ENCODE assay signal across 9 cellular contexts in genomic region chr6:26422329-26422728, GRCh38. TPM values are rescaled to one million over a fixed set of nuclear protein-coding genes. Genes with fewer than 3 reads are reported as not detected.
DNase-seq lines count a peak whose midpoint lies in the region; ATAC-seq, FAIRE-seq and TF ChIP-seq lines count a peak whose summit lies in the region.
"Had no signal": no experiment of that assay in that cellular context is flagged by ENCODE, and none has a peak within 500 bp of the region (broad histone marks: within the 10 kb centered on the region; RNA-seq: fewer than 3 reads in every experiment).

No MANE protein-coding gene starts in this region.

- H3K36me3 Mint-ChIP-seq in Caco-2 (ENCODE audit: insufficient read depth, unreplicated experiment) = peaks cover 2% of the 10 kb centered on the region

- BruUV-seq in Caco-2 (replicated peaks; lab: Mats Ljungman, UMichigan) = no TSS peak

- H3K4me3 Mint-ChIP-seq in Caco-2 (ENCODE audit: unreplicated experiment) = no peak overlapping the region

- no peaks in the 10 kb centered on the region for H3K36me3 ChIP-seq in Caco-2 (ENCODE audit: control insufficient read depth, insufficient read depth, low read length)
- H3K36me3 ChIP-seq in adipocyte (ENCODE audit: control insufficient read depth, insufficient read depth, low read length, severe bottlenecking) = peaks cover 10% of the 10 kb centered on the region
- H3K36me3 ChIP-seq in osteoblast (ENCODE audit: insufficient read depth, low read length) = peaks cover 15% of the 10 kb centered on the region

- H3K4me1 Mint-ChIP-seq in Caco-2 (ENCODE audit: low read depth, unreplicated experiment) = no peaks in the 10 kb centered on the region

- peak overlapping the region; percentile 97 for H3K9ac ChIP-seq in adipocyte (ENCODE audit: low read length)

- H2AFZ ChIP-seq in osteoblast (ENCODE audit: low read length) = no peak overlapping the region

- H3K9me3 Mint-ChIP-seq in Caco-2 (ENCODE audit: unreplicated experiment) = peaks cover 5% of the 10 kb centered on the region

- H3K27me3 ChIP-seq in Caco-2 (replicated peaks; ENCODE audit: control insufficient read depth, insufficient read depth, low read length) (no peaks in the 10 kb centered on the region), adipocyte (replicated peaks; ENCODE audit: control insufficient read depth, insufficient read depth, low read length) (no peaks in the 10 kb centered on the region), osteoblast (ENCODE audit: insufficient read depth, low read length) (no peaks in the 10 kb centered on the region)

- peaks cover 33% of the 10 kb centered on the region for H3K79me2 ChIP-seq in osteoblast (ENCODE audit: insufficient read depth, low read length)

- no peak for TF ChIP-seq CTCF in Caco-2 (IDR thresholded peaks at IDR 0.05; ENCODE audit: insufficient read depth in 1 of 2, low read depth in 1 of 2, low read length in 1 of 2, severe bottlenecking in 1 of 2, unreplicated experiment in 1 of 2)
- TF ChIP-seq CTCF in osteoblast (IDR thresholded peaks at IDR 0.05; ENCODE audit: extremely low read depth, low read depth, low read length) = no peak

- peaks cover 11% of the 10 kb centered on the region for H3K9me3 ChIP-seq in Caco-2
- no peaks in the 10 kb centered on the region for H3K9me3 ChIP-seq in adipocyte (ENCODE audit: control insufficient read depth, low read length)
- no peaks in the 10 kb centered on the region for H3K9me3 ChIP-seq in osteoblast (ENCODE audit: low read depth, low read length)

- intact Hi-C loops in Caco-2 (cut with micrococcal nuclease; ENCODE audit: unreplicated experiment) = no loop called here

- no peak for ATAC-seq in GM19395 (IDR thresholded peaks at IDR 0.05; ENCODE audit: unreplicated experiment)
- no peak for ATAC-seq in HG02759 (IDR thresholded peaks at IDR 0.05; ENCODE audit: unreplicated experiment)

- H3K4me1 ChIP-seq in Caco-2 = 0 out of 2 replicates have a peak, but pooled peaks cover 4% of the 10 kb centered on the region
- H3K4me1 ChIP-seq in adipocyte (ENCODE audit: control insufficient read depth, insufficient read depth, low read length) = peaks cover 23% of the 10 kb centered on the region
- peaks cover 20% of the 10 kb centered on the region for H3K4me1 ChIP-seq in osteoblast (ENCODE audit: insufficient read depth, low read length)

- CTCF ChIA-PET in Caco-2 (lab: Charles Lee) = no interaction called here

- POLR2A ChIA-PET in Caco-2 (lab: Charles Lee) = no interaction called here

- DNase-seq in Caco-2 = no peak
- no peak for DNase-seq in adipocyte (ENCODE audit: low read depth)
- DNase-seq in osteoblast (ENCODE audit: insufficient read length, low spot score, missing footprints) = no peak
- no peak for DNase-seq in GM12891 (ENCODE audit: insufficient read length, low spot score)
- DNase-seq: naive B cell, NCI-H2227 treated with DMSO at 0.1 percent for 48 hours had no signal

- H3K27ac Mint-ChIP-seq in Caco-2 (ENCODE audit: unreplicated experiment) = no peak overlapping the region
- H3K27ac Mint-ChIP-seq: T-helper 1 cell treated with Interleukin-12 subunit alpha and Interleukin-12 subunit beta and Interleukin-4 antibody, amounts not matched to agents 30 μg/mL and 1 μg/mL, for 36 hours had no signal

- H3K27ac ChIP-seq in osteoblast (ENCODE audit: low read depth, low read length) = no peak overlapping the region

- no peaks in the 10 kb centered on the region for H4K20me1 ChIP-seq in osteoblast (ENCODE audit: insufficient read depth, low read length)

- TF ChIP-seq POLR2A in GM12891 (IDR thresholded peaks at IDR 0.05; ENCODE audit: low read depth, low read length) = no peak

- peak overlapping the region; percentile 87 for H3K4me2 ChIP-seq in osteoblast (ENCODE audit: insufficient read depth, low read length)

- no peak for FAIRE-seq in GM12891 (lab: Jason Lieb, UNC)

- H3K4me3 ChIP-seq in Caco-2 (ENCODE audit: low read depth, low read length) (peak overlapping the region; percentile 52), adipocyte (ENCODE audit: low read length) (peak overlapping the region; percentile 98), osteoblast (ENCODE audit: insufficient read depth, low read length) (peak overlapping the region; percentile 89)

- H3K27me3 Mint-ChIP-seq in Caco-2 (ENCODE audit: insufficient read depth, unreplicated experiment) = no peaks in the 10 kb centered on the region
- H3K27me3 Mint-ChIP-seq: naive B cell had no signal

TF ChIP-seq in GM12891, 5 proteins besides CTCF, POLR2A, EP300 and RAD21:
- TF ChIP-seq TAF1 (IDR thresholded peaks at IDR 0.05; ENCODE audit: low read depth, low read length) (no peak), POLR2AphosphoS5 (IDR thresholded peaks at IDR 0.05; ENCODE audit: low read depth, low read length) (no peak), SPI1 (IDR thresholded peaks at IDR 0.05; ENCODE audit: low read depth, low read length) (no peak)

RNA-seq across cellular contexts. Expression of gene BTN3A3, which starts 18.0 kb away (rescaled TPM):
- total RNA-seq in Caco-2 (2022) = 0.32 and 0.98 TPM in 2 replicates
- total RNA-seq in osteoblast = 21.5 and 21.7 TPM in 2 replicates
- polyA plus RNA-seq in GM12891 (2012; ENCODE audit: low read depth, missing spikeins) = 19.5 TPM

RNA-seq across cellular contexts. Expression of gene BTN3A1, which starts 20.3 kb away (rescaled TPM):
- 2.0 and 2.6 TPM in 2 replicates for total RNA-seq in Caco-2 (2022)
- 25.3 and 26.2 TPM in 2 replicates for total RNA-seq in osteoblast
- polyA plus RNA-seq in GM12891 (2012; ENCODE audit: low read depth, missing spikeins) = 12.5 TPM

RNA-seq across cellular contexts. Expression of gene BTN2A1, which starts 35.4 kb away (rescaled TPM):
- total RNA-seq in Caco-2 (2022) (13.9 and 15.0 TPM in 2 replicates), osteoblast (10.5 and 11.5 TPM in 2 replicates)
- 13.8 TPM for polyA plus RNA-seq in GM12891 (2012; ENCODE audit: low read depth, missing spikeins)

RNA-seq across cellular contexts. Expression of gene BTN2A2, which starts 39.4 kb away (rescaled TPM):
- 7.1 and 9.8 TPM in 2 replicates for total RNA-seq in Caco-2 (2022)
- 16.3 and 17.4 TPM in 2 replicates for total RNA-seq in osteoblast
- polyA plus RNA-seq in GM12891 (2012; ENCODE audit: low read depth, missing spikeins) = 21.7 TPM

RNA-seq across cellular contexts. Expression of gene BTN3A2, which starts 57.3 kb away (rescaled TPM):
- total RNA-seq in Caco-2 (2022) = 2.4 and 2.5 TPM in 2 replicates
- 24.2 and 25.0 TPM in 2 replicates for total RNA-seq in osteoblast
- polyA plus RNA-seq in GM12891 (2012; ENCODE audit: low read depth, missing spikeins) = 22.4 TPM

Comparison
In these comparisons a context has a peak if more than half of its experiments do, and no peak if none do; other contexts are left out.
1. RNA of gene BTN3A3, which starts 18.0 kb away (total RNA-seq): 21.5 to 21.7 TPM in osteoblast; 0.32 to 0.98 TPM in Caco-2; every median in the first group is over 10 times any median in the second.
2. Peak in every context shown above with its lines, with median percentiles within 50 percentile points of each other: H3K4me3 ChIP-seq.